ENCODE assay signal across 23 cellular contexts in genomic region chr22:42337356-42337755, GRCh38.
DNase-seq lines count a peak whose midpoint lies in the region; FAIRE-seq and TF ChIP-seq lines count a peak whose summit lies in the region.
"Had no signal": no experiment of that assay in that cellular context is flagged by ENCODE, and none has a peak within 500 bp of the region (broad histone marks: within the 10 kb centered on the region; RNA-seq: fewer than 3 reads in every experiment).

No MANE protein-coding gene starts in this region.

- H3K9me3 ChIP-seq in BLaER1: no peaks in the 10 kb centered on the region
- no peaks in the 10 kb centered on the region for H3K9me3 ChIP-seq in neural progenitor cell (ENCODE audit: low read depth)
- H3K9me3 ChIP-seq: SJCRH30 had no signal

- CTCF ChIA-PET in RWPE1 (lab: Yijun Ruan, JAX): no interaction called here
- CTCF ChIA-PET in activated CD4-positive, alpha-beta T cell treated with anti-CD3 and anti-CD28 coated beads, Interleukin-2, amount 10 ng/mL, durations not matched to agents 7 days and 5 days (lab: Charles Lee): no interaction called here

- no peak overlapping the region for H3K4me3 Mint-ChIP-seq in neural progenitor cell
- no peak overlapping the region for H3K4me3 Mint-ChIP-seq in activated CD4-positive, alpha-beta T cell treated with anti-CD3 and anti-CD28 coated beads, Interleukin-2, amount 10 ng/mL, durations not matched to agents 7 days and 5 days
- H3K4me3 Mint-ChIP-seq: CD4-positive, alpha-beta memory T cell; H9; HFFc6 had no signal

- H3K27ac Mint-ChIP-seq in neural progenitor cell: peak overlapping the region; percentile 16
- H3K27ac Mint-ChIP-seq in activated CD4-positive, alpha-beta T cell treated with anti-CD3 and anti-CD28 coated beads, Interleukin-2, amount 10 ng/mL, durations not matched to agents 7 days and 5 days: no peak overlapping the region
- H3K27ac Mint-ChIP-seq: H9, HFFc6 had no signal

- no peak for DNase-seq in RWPE1 (ENCODE audit: low spot score)
- DNase-seq in neural progenitor cell (ENCODE audit: low spot score): no peak
- no peak for DNase-seq in NCI-H2107 treated with DMSO at 0.1 percent for 48 hours (lab: John Stamatoyannopoulos, UW; ENCODE audit: unreplicated experiment)
- no peak for DNase-seq in GM12892 (ENCODE audit: insufficient read length)
- no peak for DNase-seq in activated CD4-positive, alpha-beta T cell treated with anti-CD3 and anti-CD28 coated beads, Interleukin-2, amount 10 ng/mL, durations not matched to agents 7 days and 5 days
- DNase-seq: CD4-positive, alpha-beta memory T cell; COR-L47; DMS53; H9; IMR-90; KG1; MM.1S; NCI-H2029; NCI-H446 treated with DMSO at 0.1 percent for 48 hours; NCI-H526; NCI-H82; NK-92 treated with Interleukin-12 subunit alpha and Interleukin-12 subunit beta, amount 100 ng/mL, for 24 hours; PC-3; SJCRH30 had no signal

- no peaks in the 10 kb centered on the region for H3K9me3 Mint-ChIP-seq in neural progenitor cell
- H3K9me3 Mint-ChIP-seq in activated CD4-positive, alpha-beta T cell treated with anti-CD3 and anti-CD28 coated beads, Interleukin-2, amount 10 ng/mL, durations not matched to agents 7 days and 5 days: no peaks in the 10 kb centered on the region
- H3K9me3 Mint-ChIP-seq: CD4-positive, alpha-beta memory T cell; H9; HFFc6 had no signal

- peaks cover 30% of the 10 kb centered on the region for H3F3A ChIP-seq in neural progenitor cell (ENCODE audit: low read depth)

- peak overlapping the region; percentile 86 for H3K4me2 ChIP-seq in BLaER1
- H3K4me2 ChIP-seq in neural progenitor cell: no peak overlapping the region

- peaks cover 51% of the 10 kb centered on the region for H3K4me1 Mint-ChIP-seq in neural progenitor cell
- H3K4me1 Mint-ChIP-seq in activated CD4-positive, alpha-beta T cell treated with anti-CD3 and anti-CD28 coated beads, Interleukin-2, amount 10 ng/mL, durations not matched to agents 7 days and 5 days: no peaks in the 10 kb centered on the region

- H3K79me2 ChIP-seq in neural progenitor cell (ENCODE audit: low read depth): peaks cover 16% of the 10 kb centered on the region

- H3K4me3 ChIP-seq in BLaER1: 0 out of 2 replicates have a peak overlapping the region, but pooled peaks have one; percentile 29
- no peak overlapping the region for H3K4me3 ChIP-seq in neural progenitor cell
- H3K4me3 ChIP-seq: GM23248, SJCRH30 had no signal

- H3K27me3 ChIP-seq in BLaER1: no peaks in the 10 kb centered on the region
- H3K27me3 ChIP-seq in neural progenitor cell: no peaks in the 10 kb centered on the region

- TF ChIP-seq CTCF in RWPE1 (conservative IDR thresholded peaks at IDR 0.05; ENCODE audit: low read depth): no peak
- TF ChIP-seq CTCF in neural progenitor cell (IDR thresholded peaks at IDR 0.05): no peak

- H2AFZ ChIP-seq in neural progenitor cell (replicated peaks): no peak overlapping the region
- H2AFZ ChIP-seq: GM23248 had no signal

- POLR2A ChIA-PET in RWPE1 (lab: Yijun Ruan, JAX; ENCODE audit: low non-redundant PET): no interaction called here
- POLR2A ChIA-PET in activated CD4-positive, alpha-beta T cell treated with anti-CD3 and anti-CD28 coated beads, Interleukin-2, amount 10 ng/mL, durations not matched to agents 7 days and 5 days (lab: Charles Lee): no interaction called here

- no peak for TF ChIP-seq POLR2A in GM12892 (IDR thresholded peaks at IDR 0.05; ENCODE audit: low read depth, low read length)

- H3K36me3 ChIP-seq in BLaER1 (no peaks in the 10 kb centered on the region), neural progenitor cell (no peaks in the 10 kb centered on the region)
- H3K36me3 ChIP-seq: SJCRH30 had no signal

- H3K4me1 ChIP-seq in BLaER1: peaks cover 99% of the 10 kb centered on the region
- peaks cover 33% of the 10 kb centered on the region for H3K4me1 ChIP-seq in neural progenitor cell

- H3K27me3 Mint-ChIP-seq in neural progenitor cell (ENCODE audit: insufficient read depth, low read depth): peaks cover 13% of the 10 kb centered on the region
- H3K27me3 Mint-ChIP-seq in activated CD4-positive, alpha-beta T cell treated with anti-CD3 and anti-CD28 coated beads, Interleukin-2, amount 10 ng/mL, durations not matched to agents 7 days and 5 days: peaks cover 9% of the 10 kb centered on the region
- H3K27me3 Mint-ChIP-seq: CD4-positive, alpha-beta memory T cell had no signal

- H3K27ac ChIP-seq in BLaER1 (peak overlapping the region; percentile 79), RWPE1 (peak overlapping the region; percentile 72), cingulate gyrus (ENCODE audit: low read depth, low read length) (peak overlapping the region; percentile 19), neural progenitor cell (no peak overlapping the region)
- H3K27ac ChIP-seq: GM23248, SJCRH30 had no signal

- no peak for FAIRE-seq in GM12892 (lab: Jason Lieb, UNC)

- H3K36me3 Mint-ChIP-seq in neural progenitor cell: no peaks in the 10 kb centered on the region
- H3K36me3 Mint-ChIP-seq in activated CD4-positive, alpha-beta T cell treated with anti-CD3 and anti-CD28 coated beads, Interleukin-2, amount 10 ng/mL, durations not matched to agents 7 days and 5 days (ENCODE audit: low read depth): no peaks in the 10 kb centered on the region
- H3K36me3 Mint-ChIP-seq: CD4-positive, alpha-beta memory T cell had no signal

- peak overlapping the region; percentile 51; the same call in 1 of the 2 replicates for H3K9ac ChIP-seq in BLaER1
- H3K9ac ChIP-seq in neural progenitor cell: no peak overlapping the region
- H3K9ac ChIP-seq: GM23248 had no signal

- H4K20me1 ChIP-seq in BLaER1: peaks cover 20% of the 10 kb centered on the region
- H4K20me1 ChIP-seq in neural progenitor cell (ENCODE audit: low read depth): peaks cover 72% of the 10 kb centered on the region
